Comparison of ENCODE assay signal across 8 cellular contexts in genomic region chr6:150374346-150374745, GRCh38. TPM values are rescaled to one million over a fixed set of nuclear protein-coding genes. Genes with fewer than 3 reads are reported as not detected.
"Had no signal": no experiment of that assay in that cellular context is flagged by ENCODE, and none has a peak within 500 bp of the region (broad histone marks: within the 10 kb centered on the region; RNA-seq: fewer than 3 reads in every experiment).

No MANE protein-coding gene starts in this region.

RNA-seq across cellular contexts. Expression of gene IYD, which starts 5.5 kb away (rescaled TPM):
- total RNA-seq: kidney epithelial cell, left cardiac atrium, left ventricle myocardium inferior, left ventricle myocardium superior, mesenteric fat pad, mesothelial cell of epicardium, mononuclear cell, myocyte had no signal
